13 cellular contexts compared by ENCODE assay signal in the genomic region with DNA sequence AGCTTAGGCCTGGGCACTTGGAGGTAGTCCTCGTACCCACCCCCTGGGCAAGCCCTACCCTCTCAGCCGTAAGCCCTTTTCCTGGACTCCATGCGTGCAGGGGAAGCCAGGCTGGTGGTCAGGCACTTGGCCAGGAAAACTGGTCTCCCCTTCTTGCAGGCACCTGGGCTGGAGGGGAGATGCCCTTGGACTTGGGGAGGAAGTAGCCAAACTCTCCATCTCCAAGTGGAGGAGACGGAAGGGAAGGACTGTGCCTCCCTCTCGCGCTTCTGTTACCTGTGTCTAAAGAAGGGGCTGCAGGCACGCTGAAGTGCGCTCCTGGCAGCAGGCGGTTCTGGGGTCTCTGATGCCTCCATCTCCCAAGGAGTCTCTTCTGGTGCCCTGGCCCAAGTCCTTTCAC.
DNase-seq lines count a peak whose midpoint lies in the region; ATAC-seq and TF ChIP-seq lines count a peak whose summit lies in the region.
"Had no signal": no experiment of that assay in that cellular context is flagged by ENCODE, and none has a peak within 500 bp of the region (broad histone marks: within the 10 kb centered on the region; RNA-seq: fewer than 3 reads in every experiment).

No MANE protein-coding gene starts in this region.

- H3K27me3 Mint-ChIP-seq in GM23338 (ENCODE audit: insufficient read depth, low read depth, poor library complexity) = peaks cover 5% of the 10 kb centered on the region
- peaks cover 24% of the 10 kb centered on the region for H3K27me3 Mint-ChIP-seq in chondrocyte (ENCODE audit: low read depth)

- H3K4me3 Mint-ChIP-seq in GM23338 (no peak overlapping the region), chondrocyte (ENCODE audit: unreplicated experiment) (no peak overlapping the region)
- H3K4me3 Mint-ChIP-seq: CD4-positive, alpha-beta memory T cell had no signal

- DNase-seq in GM23338 (ENCODE audit: low spot score) = no peak
- peak; percentile 75 for DNase-seq in chondrocyte (ENCODE audit: low spot score)
- no peak for DNase-seq in neuronal stem cell (ENCODE audit: low spot score)
- no peak for DNase-seq in amniotic stem cell (lab: John Stamatoyannopoulos, UW)
- no peak for DNase-seq in NCI-H1436 treated with DMSO at 0.1 percent for 48 hours (lab: John Stamatoyannopoulos, UW)
- DNase-seq: C1 segment of cervical spinal cord; Caco-2; CD4-positive, alpha-beta memory T cell; DMS153; DND-41; GM23248; HCEC 1CT had no signal

- H3K79me2 ChIP-seq in GM23338 (replicated peaks; ENCODE audit: insufficient read depth) = no peaks in the 10 kb centered on the region

- H3K4me2 ChIP-seq in GM23338 (no peak overlapping the region), neuronal stem cell (ENCODE audit: insufficient read depth, low read length, poor library complexity, severe bottlenecking) (no peak overlapping the region)

- ATAC-seq in GM23338 = no peak
- ATAC-seq in HG03571 (IDR thresholded peaks at IDR 0.05; ENCODE audit: unreplicated experiment) = no peak

- H2AK5ac ChIP-seq in neuronal stem cell (ENCODE audit: low read depth, low read length) = peak overlapping the region; percentile 77

- H2BK120ac ChIP-seq in neuronal stem cell (ENCODE audit: low read depth, low read length) = no peak overlapping the region

- WGBS in neuronal stem cell (ENCODE audit: extremely low coverage in 2 of 2, insufficient read length in 2 of 2, insufficient replicate concordance in 1 of 2), 2 donors = no CpG with 5 or more reads among the region's 9 CpGs

- no peaks in the 10 kb centered on the region for H3K79me1 ChIP-seq in neuronal stem cell (ENCODE audit: low read depth, low read length)

- no peaks in the 10 kb centered on the region for H3K36me3 ChIP-seq in GM23338 (ENCODE audit: insufficient read depth)
- no peaks in the 10 kb centered on the region for H3K36me3 ChIP-seq in neuronal stem cell (replicated peaks in 1 of 2; ENCODE audit: control insufficient read depth in 2 of 2, insufficient read depth in 2 of 2, low read length in 2 of 2)

- H3F3A ChIP-seq in GM23338 (replicated peaks; ENCODE audit: low read depth) = no peaks in the 10 kb centered on the region

- peaks cover 0 to 2% of the 10 kb centered on the region in 2 donors for H3K9me3 ChIP-seq in neuronal stem cell (replicated peaks in 1 of 2; ENCODE audit: control insufficient read depth in 2 of 2, insufficient read depth in 1 of 2, low read depth in 1 of 2, low read length in 2 of 2)
- H3K9me3 ChIP-seq: Caco-2 had no signal

- H2BK15ac ChIP-seq in neuronal stem cell (ENCODE audit: low read length) = peak overlapping the region; percentile 47

- peak overlapping the region; percentile 7 for H3K18ac ChIP-seq in neuronal stem cell (ENCODE audit: low read length)

- H3K9me3 Mint-ChIP-seq in GM23338 (no peaks in the 10 kb centered on the region), chondrocyte (ENCODE audit: low read depth) (no peaks in the 10 kb centered on the region)

- H4K91ac ChIP-seq in neuronal stem cell (ENCODE audit: low read depth, low read length, poor library complexity) = no peak overlapping the region

- H4K20me1 ChIP-seq in GM23338 (replicated peaks; ENCODE audit: insufficient read depth) = no peaks in the 10 kb centered on the region

- H3K9me2 ChIP-seq in GM23338 (ENCODE audit: insufficient read depth) = no peaks in the 10 kb centered on the region

- H3K4me1 ChIP-seq in GM23338 (ENCODE audit: insufficient read depth) = no peaks in the 10 kb centered on the region
- H3K4me1 ChIP-seq in neuronal stem cell (ENCODE audit: control insufficient read depth in 2 of 2, insufficient read depth in 1 of 2, low read depth in 1 of 2, low read length in 2 of 2) = peaks cover 0 to 6% of the 10 kb centered on the region in 2 donors
- H3K4me1 ChIP-seq: Caco-2 had no signal

- H3K9ac ChIP-seq in neuronal stem cell (ENCODE audit: low read depth, low read length, poor library complexity) = peak overlapping the region; percentile 56
- H3K9ac ChIP-seq: GM23248 had no signal

- H2BK12ac ChIP-seq in neuronal stem cell (ENCODE audit: low read length) = no peak overlapping the region

- H3K27ac Mint-ChIP-seq in GM23338 = no peak overlapping the region
- H3K27ac Mint-ChIP-seq in chondrocyte (ENCODE audit: unreplicated experiment) = no peak overlapping the region
- H3K27ac Mint-ChIP-seq: CD4-positive, alpha-beta memory T cell had no signal

- H3K27me3 ChIP-seq in GM23338 (ENCODE audit: insufficient read depth) (no peaks in the 10 kb centered on the region), neuronal stem cell (ENCODE audit: control insufficient read depth in 3 of 3, insufficient read depth in 3 of 3, low read depth in 1 of 3, low read length in 3 of 3) (no peaks in the 10 kb centered on the region)

- no peak for TF ChIP-seq CTCF in GM23338 (conservative IDR thresholded peaks at IDR 0.05; ENCODE audit: low read depth in 2 of 2)
- no peak for TF ChIP-seq CTCF in chondrocyte (IDR thresholded peaks at IDR 0.05)

- H3K4me3 ChIP-seq in GM23338 (no peak overlapping the region), neuronal stem cell (ENCODE audit: low read length in 2 of 2) (peak overlapping the region in 1 of 2 donors; percentile 14)
- H3K4me3 ChIP-seq: GM23248 had no signal

- no peak overlapping the region for H3K27ac ChIP-seq in GM23338 (ENCODE audit: low read depth)
- no peak overlapping the region for H3K27ac ChIP-seq in neuronal stem cell (replicated peaks; ENCODE audit: low read length)
- H3K27ac ChIP-seq: GM23248 had no signal

- H4K8ac ChIP-seq in neuronal stem cell (ENCODE audit: low read depth, low read length) = peak overlapping the region; percentile 55

- no peak overlapping the region for H2BK5ac ChIP-seq in neuronal stem cell (ENCODE audit: low read length)

- peak overlapping the region; percentile 77 for H3K14ac ChIP-seq in neuronal stem cell (ENCODE audit: low read length)

- H3K4me1 Mint-ChIP-seq in GM23338 = no peaks in the 10 kb centered on the region; the same call in 2 of the 3 replicates
- no peaks in the 10 kb centered on the region for H3K4me1 Mint-ChIP-seq in chondrocyte (ENCODE audit: low read depth)

- H3K36me3 Mint-ChIP-seq in GM23338 (ENCODE audit: low read depth) = no peaks in the 10 kb centered on the region
- H3K36me3 Mint-ChIP-seq in chondrocyte (ENCODE audit: low read depth) = no peaks in the 10 kb centered on the region
- H3K36me3 Mint-ChIP-seq: CD4-positive, alpha-beta memory T cell had no signal

- H3K4ac ChIP-seq in neuronal stem cell (ENCODE audit: low read length) = peak overlapping the region; percentile 13

- H2AFZ ChIP-seq in GM23338 (0 out of 2 replicates have a peak overlapping the region, but pooled peaks have one; percentile 52), neuronal stem cell (ENCODE audit: low read length) (no peak overlapping the region)
- H2AFZ ChIP-seq: GM23248 had no signal

- peak overlapping the region; percentile 48 for H3K23ac ChIP-seq in neuronal stem cell (ENCODE audit: low read depth, low read length, poor library complexity)

TF ChIP-seq in GM23338, 12 proteins besides CTCF, POLR2A, EP300 and RAD21 (continues in another document):
- TF ChIP-seq EZH2phosphoT487 (IDR thresholded peaks at IDR 0.05; ENCODE audit: unreplicated experiment) = no peak
- TF ChIP-seq ZNF114 (CRISPR knock-in tag; IDR thresholded peaks at IDR 0.05) = no peak
